In the genomic region with DNA sequence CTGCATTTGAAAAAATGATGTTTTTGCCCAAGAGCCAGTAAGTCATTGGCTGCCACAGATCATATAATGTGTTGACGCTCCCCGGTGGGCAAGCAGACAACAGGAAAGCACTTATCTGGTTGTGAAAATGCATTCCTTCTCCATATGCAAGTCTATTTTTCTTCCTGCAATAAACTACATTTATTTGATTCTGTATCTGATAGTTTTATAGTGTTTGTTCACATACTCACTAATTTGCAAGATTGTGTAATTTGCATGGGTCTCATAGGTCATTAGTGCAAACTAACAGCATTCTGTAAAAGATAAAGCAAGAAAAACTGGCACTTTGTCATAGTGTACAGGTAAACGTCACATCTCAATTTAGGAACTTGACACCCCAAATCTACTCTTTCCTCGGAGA, we compare ENCODE assay signal across 25 cellular contexts.
"Had no signal": no experiment of that assay in that cellular context is flagged by ENCODE, and none has a peak within 500 bp of the region (broad histone marks: within the 10 kb centered on the region; RNA-seq: fewer than 3 reads in every experiment).

No MANE protein-coding gene starts in this region.

- H3K27ac Mint-ChIP-seq: activated CD8-positive, alpha-beta T cell treated with anti-CD3 and anti-CD28 coated beads for 36 hours; activated naive CD4-positive, alpha-beta T cell treated with anti-CD3 and anti-CD28 coated beads, Interleukin-2, amount 50 U/mL, for 24 hours; activated naive CD8-positive, alpha-beta T cell treated with anti-CD3 and anti-CD28 coated beads, Interleukin-2, amount 50 U/mL, for 24 hours; activated T-helper 2 cell treated with anti-CD3 and anti-CD28 coated beads, Interferon-gamma antibody, Interleukin-2, Interleukin-4, amounts not matched to agents 10 μg/mL and 5 μg/mL and 100 μg/mL, durations not matched to agents 14 hours and 24 hours and 36 hours; WTC11 had no signal

- ATAC-seq: activated CD8-positive, alpha-beta T cell treated with anti-CD3 and anti-CD28 coated beads for 36 hours; activated naive CD8-positive, alpha-beta T cell treated with anti-CD3 and anti-CD28 coated beads, Interleukin-2, amount 50 U/mL, for 24 hours; heart right ventricle; left lobe of liver; lower lobe of right lung; pancreas; psoas muscle; stimulated activated naive CD8-positive, alpha-beta T cell treated with anti-CD3 and anti-CD28 coated beads, Interleukin-15, Interleukin-2, amounts not matched to agents 100 U/mL and 50 U/mL, for 24 hours; WTC11 had no signal

- H3K36me3 Mint-ChIP-seq: activated naive CD4-positive, alpha-beta T cell treated with anti-CD3 and anti-CD28 coated beads, Interleukin-2, amount 50 U/mL, for 24 hours; WTC11 had no signal

- H3K4me1 Mint-ChIP-seq: activated naive CD4-positive, alpha-beta T cell treated with anti-CD3 and anti-CD28 coated beads, Interleukin-2, amount 50 U/mL, for 24 hours; activated naive CD8-positive, alpha-beta T cell treated with anti-CD3 and anti-CD28 coated beads, Interleukin-2, amount 50 U/mL, for 24 hours; WTC11 had no signal

- DNase-seq: activated CD4-positive, alpha-beta T cell treated with anti-CD3 and anti-CD28 coated beads for 1 hour; activated CD4-positive, alpha-beta T cell treated with anti-CD3 and anti-CD28 coated beads, Interleukin-2, amount 50 U/mL, for 1 hour; activated CD8-positive, alpha-beta T cell treated with anti-CD3 and anti-CD28 coated beads for 36 hours; activated naive CD8-positive, alpha-beta T cell treated with anti-CD3 and anti-CD28 coated beads, Interleukin-2, amount 50 U/mL, for 24 hours; activated T-cell treated with anti-CD3 and anti-CD28 coated beads, Interleukin-2, amount 50 U/mL, for 48 hours; amygdala; dermis blood vessel endothelial cell; effector CD4-positive, alpha-beta T cell; foreskin melanocyte; heart right ventricle; lower lobe of right lung; mesenchymal stem cell; nucleus accumbens; pancreas; psoas muscle; stimulated activated CD4-positive, alpha-beta T cell treated with anti-CD3 and anti-CD28 coated beads, Interleukin-2, amount 100 ng/mL, for 48 hours; stimulated activated naive CD8-positive, alpha-beta T cell treated with anti-CD3 and anti-CD28 coated beads, Interleukin-15, Interleukin-2, amounts not matched to agents 100 U/mL and 50 U/mL, for 24 hours; T-helper 2 cell; testis; transverse colon had no signal

- H3K4me3 Mint-ChIP-seq: activated CD8-positive, alpha-beta T cell treated with anti-CD3 and anti-CD28 coated beads for 36 hours; activated naive CD4-positive, alpha-beta T cell treated with anti-CD3 and anti-CD28 coated beads, Interleukin-2, amount 50 U/mL, for 24 hours; activated naive CD8-positive, alpha-beta T cell treated with anti-CD3 and anti-CD28 coated beads, Interleukin-2, amount 50 U/mL, for 24 hours; neural crest cell; WTC11 had no signal

- H3K9me3 Mint-ChIP-seq: activated CD8-positive, alpha-beta T cell treated with anti-CD3 and anti-CD28 coated beads for 36 hours; activated naive CD4-positive, alpha-beta T cell treated with anti-CD3 and anti-CD28 coated beads, Interleukin-2, amount 50 U/mL, for 24 hours; activated naive CD8-positive, alpha-beta T cell treated with anti-CD3 and anti-CD28 coated beads, Interleukin-2, amount 50 U/mL, for 24 hours; activated T-helper 2 cell treated with anti-CD3 and anti-CD28 coated beads, Interferon-gamma antibody, Interleukin-2, Interleukin-4, amounts not matched to agents 10 μg/mL and 5 μg/mL and 100 μg/mL, durations not matched to agents 14 hours and 24 hours and 36 hours; neural crest cell; WTC11 had no signal
